Comparison of ENCODE assay signal across 8 cellular contexts in the genomic region with DNA sequence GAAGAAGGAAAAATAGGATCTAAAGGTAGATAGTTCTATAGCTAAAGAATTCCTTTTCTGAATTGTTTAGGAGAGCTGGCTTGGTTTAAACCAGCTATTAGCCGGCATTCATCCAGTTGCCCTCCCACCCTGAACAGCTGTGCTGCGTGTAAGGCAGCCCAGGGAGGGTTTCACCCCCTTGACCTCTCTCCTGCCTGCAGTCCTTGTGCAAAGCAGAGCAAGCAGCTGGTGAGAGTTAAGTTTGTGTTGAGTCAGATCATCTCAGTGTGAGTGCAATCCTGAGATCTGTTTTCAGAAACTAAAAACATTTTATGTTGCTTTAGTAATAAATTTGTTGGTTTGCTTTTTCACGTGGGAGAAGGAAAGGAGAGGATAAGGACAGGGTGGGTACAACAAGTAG. TPM values are rescaled to one million over a fixed set of nuclear protein-coding genes. Genes with fewer than 3 reads are reported as not detected.
A peak's percentile ranks its signal among the peaks of the same experiment; 100 is the strongest.
DNase-seq lines count a peak whose midpoint lies in the region; ATAC-seq and TF ChIP-seq lines count a peak whose summit lies in the region.

No MANE protein-coding gene starts in this region.

- CTCF ChIA-PET in SK-N-SH (lab: Yijun Ruan, JAX) = interaction anchor here (1.8 kb wide), 1 partner anchor 37 kb away, joined by 7 read pairs; no protein-coding TSS in a partner anchor

- no peak for TF ChIP-seq EP300 in SK-N-SH (IDR thresholded peaks at IDR 0.05; ENCODE audit: borderline replicate concordance in 1 of 2, low read depth in 1 of 2, low read length in 1 of 2)
- no peak for TF ChIP-seq EP300 in sigmoid colon (IDR thresholded peaks at IDR 0.05)

- WGBS in SK-N-SH (ENCODE audit: low lambda C conversion rate) = 22% methylated on average over 3 of the region's 3 CpGs
- WGBS in sigmoid colon, 2 donors = 31 to 56% methylated on average over 3 of the region's 3 CpGs

- H3K36me3 ChIP-seq in SK-N-SH (replicated peaks in 1 of 2; ENCODE audit: control insufficient read depth in 1 of 2, insufficient read depth in 2 of 2, low read length in 1 of 2) (no peaks in the 10 kb centered on the region), sigmoid colon (peaks cover 0 to 4% (median 0%) of the 10 kb centered on the region in 4 donors)

- DNase-seq in GM04503 (ENCODE audit: low read depth) = peak; percentile 83
- peak; percentile 44 for DNase-seq in SK-N-SH
- DNase-seq in fibroblast of peridontal ligament (ENCODE audit: extremely low read depth) = peak; percentile 96
- DNase-seq in sigmoid colon = peak; percentile 74
- no peak for DNase-seq in superior temporal gyrus (ENCODE audit: extremely low spot score)
- no peak for DNase-seq in NOMO-1 (lab: John Stamatoyannopoulos, UW; ENCODE audit: unreplicated experiment in 2 of 2)

- 0 out of 2 replicates have a peak, but pooled peaks cover 4% of the 10 kb centered on the region for H4K20me1 ChIP-seq in SK-N-SH (ENCODE audit: insufficient read depth)

- ATAC-seq in HG03460 (IDR thresholded peaks at IDR 0.05; ENCODE audit: unreplicated experiment) (no peak), GM21515 (IDR thresholded peaks at IDR 0.05; ENCODE audit: unreplicated experiment) (no peak)

- POLR2A ChIA-PET in SK-N-SH (lab: Yijun Ruan, JAX) = no interaction called here

- peak overlapping the region; percentile 23; the same call in 1 of the 2 replicates for H3K4me2 ChIP-seq in SK-N-SH

- peaks cover 37% of the 10 kb centered on the region for H3F3A ChIP-seq in SK-N-SH (replicated peaks; ENCODE audit: insufficient read depth)

- no peak overlapping the region for H2AFZ ChIP-seq in SK-N-SH (ENCODE audit: low read depth)

- H3K27me3 ChIP-seq in SK-N-SH (ENCODE audit: insufficient read depth) = no peaks in the 10 kb centered on the region
- H3K27me3 ChIP-seq in sigmoid colon = no peaks in the 10 kb centered on the region

- H3K4me3 ChIP-seq in SK-N-SH (ENCODE audit: low read depth in 2 of 2, low read length in 1 of 2) (no peak overlapping the region), sigmoid colon (no peak overlapping the region)

- TF ChIP-seq RAD21 in SK-N-SH (IDR thresholded peaks at IDR 0.05; ENCODE audit: low read length) = no peak

- intact Hi-C loops in sigmoid colon (cut with DNase I) = no loop called here

- peaks cover 7 to 33% of the 10 kb centered on the region in 2 experiments; a peak in 2 of 4 replicates for H3K4me1 ChIP-seq in SK-N-SH (ENCODE audit: control insufficient read depth in 1 of 2, insufficient read depth in 2 of 2, low read depth in 1 of 2, low read length in 1 of 2)
- H3K4me1 ChIP-seq in sigmoid colon = peaks cover 0 to 55% (median 42%) of the 10 kb centered on the region in 4 donors

- H3K9ac ChIP-seq in SK-N-SH = no peak overlapping the region

- no peaks in the 10 kb centered on the region for H3K9me2 ChIP-seq in SK-N-SH

- peaks cover 95% of the 10 kb centered on the region for H3K79me2 ChIP-seq in SK-N-SH (ENCODE audit: insufficient read depth)

- H3K9me3 ChIP-seq in SK-N-SH (no peaks in the 10 kb centered on the region), sigmoid colon (no peaks in the 10 kb centered on the region)

- TF ChIP-seq CTCF in SK-N-SH (IDR thresholded peaks at IDR 0.05) = no peak
- TF ChIP-seq CTCF in sigmoid colon (IDR thresholded peaks at IDR 0.05) = no peak

- H3K27ac ChIP-seq in SK-N-SH (ENCODE audit: low read depth in 2 of 2, low read length in 1 of 2) (peak overlapping the region; percentile 31 to 82; a peak in 3 of 4 replicates), sigmoid colon (peak overlapping the region; percentile 65 to 71 (median 66))

- TF ChIP-seq POLR2A in sigmoid colon (IDR thresholded peaks at IDR 0.05) = no peak

TF ChIP-seq in SK-N-SH, 30 proteins besides CTCF, POLR2A, EP300 and RAD21:
- TF ChIP-seq NRF1 (IDR thresholded peaks at IDR 0.05; ENCODE audit: low read depth, low read length) (no peak), MXI1 (IDR thresholded peaks at IDR 0.05; ENCODE audit: low read depth, low read length) (no peak), TCF12 (IDR thresholded peaks at IDR 0.05) (peak; percentile 84), JUND (IDR thresholded peaks at IDR 0.05) (no peak), RXRA (IDR thresholded peaks at IDR 0.05; ENCODE audit: borderline replicate concordance, low read depth) (peak; percentile 42; the same call in 1 of the 2 replicates), EZH2phosphoT487 (IDR thresholded peaks at IDR 0.05; ENCODE audit: borderline replicate concordance, low read depth) (no peak)
- TF ChIP-seq, protein P1, sequence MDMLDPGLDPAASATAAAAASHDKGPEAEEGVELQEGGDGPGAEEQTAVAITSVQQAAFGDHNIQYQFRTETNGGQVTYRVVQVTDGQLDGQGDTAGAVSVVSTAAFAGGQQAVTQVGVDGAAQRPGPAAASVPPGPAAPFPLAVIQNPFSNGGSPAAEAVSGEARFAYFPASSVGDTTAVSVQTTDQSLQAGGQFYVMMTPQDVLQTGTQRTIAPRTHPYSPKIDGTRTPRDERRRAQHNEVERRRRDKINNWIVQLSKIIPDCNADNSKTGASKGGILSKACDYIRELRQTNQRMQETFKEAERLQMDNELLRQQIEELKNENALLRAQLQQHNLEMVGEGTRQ (IDR thresholded peaks at IDR 0.05; ENCODE audit: borderline replicate concordance, low read depth, low read length) = no peak
- TF ChIP-seq, protein P2, sequence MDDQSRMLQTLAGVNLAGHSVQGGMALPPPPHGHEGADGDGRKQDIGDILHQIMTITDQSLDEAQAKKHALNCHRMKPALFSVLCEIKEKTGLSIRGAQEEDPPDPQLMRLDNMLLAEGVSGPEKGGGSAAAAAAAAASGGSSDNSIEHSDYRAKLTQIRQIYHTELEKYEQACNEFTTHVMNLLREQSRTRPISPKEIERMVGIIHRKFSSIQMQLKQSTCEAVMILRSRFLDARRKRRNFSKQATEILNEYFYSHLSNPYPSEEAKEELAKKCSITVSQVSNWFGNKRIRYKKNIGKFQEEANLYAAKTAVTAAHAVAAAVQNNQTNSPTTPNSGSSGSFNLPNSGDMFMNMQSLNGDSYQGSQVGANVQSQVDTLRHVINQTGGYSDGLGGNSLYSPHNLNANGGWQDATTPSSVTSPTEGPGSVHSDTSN (IDR thresholded peaks at IDR 0.05) = no peak

RNA-seq across cellular contexts. Expression of a gene that starts 13.0 kb away (rescaled TPM):
- polyA plus RNA-seq in SK-N-SH (2012; rRNA removed) (12.1 and 12.3 TPM in 2 replicates), sigmoid colon (10 to 100 TPM; 16.6 to 19.4 (median 16.8) TPM)
- polyA plus RNA-seq in SK-N-SH (2012; cell fraction: cytosol; rRNA removed) = 7.5 and 10.3 TPM in 2 replicates
- polyA plus RNA-seq in SK-N-SH (2012; cell fraction: nucleus; rRNA removed) = 19.6 and 24.1 TPM in 2 replicates
- total RNA-seq in sigmoid colon = 10 to 100 TPM; 10.2 to 77.2 (median 12.9) TPM

RNA-seq across cellular contexts. Expression of a gene that starts 13.9 kb away (rescaled TPM):
- polyA plus RNA-seq in SK-N-SH (2012; rRNA removed) (14.6 and 14.8 TPM in 2 replicates), sigmoid colon (10 to 100 TPM in 1 of 3 donors, 1 to 10 TPM in 2; 8.4 to 11.0 (median 8.6) TPM)
- polyA plus RNA-seq in SK-N-SH (2012; cell fraction: cytosol; rRNA removed) = 10.0 and 12.9 TPM in 2 replicates
- 7.9 and 8.3 TPM in 2 replicates for polyA plus RNA-seq in SK-N-SH (2012; cell fraction: nucleus; rRNA removed)
- total RNA-seq in sigmoid colon = 10 to 100 TPM in 1 of 4 donors, 1 to 10 TPM in 3; 5.5 to 10.7 (median 6.3) TPM

RNA-seq across cellular contexts. Expression of a gene that starts 46.5 kb away (rescaled TPM):
- polyA plus RNA-seq in SK-N-SH (2012; rRNA removed) (130 and 141 TPM in 2 replicates), sigmoid colon (10 to 100 TPM; 56.5 to 82.2 (median 66.1) TPM)
- polyA plus RNA-seq in SK-N-SH (2012; cell fraction: cytosol; rRNA removed) = 56.6 and 84.9 TPM in 2 replicates
- polyA plus RNA-seq in SK-N-SH (2012; cell fraction: nucleus; rRNA removed) = 165 and 193 TPM in 2 replicates
- 100 to 1,000 TPM in 2 of 4 donors, 10 to 100 TPM in 2; 60.0 to 119 (median 97.5) TPM for total RNA-seq in sigmoid colon

Comparison
In these comparisons a context has a peak if more than half of its experiments do, and no peak if none do; other contexts are left out.
1. DNase-seq: peak in GM04503 (single experiment), SK-N-SH (single experiment), fibroblast of peridontal ligament (single experiment) and sigmoid colon (single experiment); none in superior temporal gyrus (single experiment) and NOMO-1 (0 of 2).